In the genomic region with DNA sequence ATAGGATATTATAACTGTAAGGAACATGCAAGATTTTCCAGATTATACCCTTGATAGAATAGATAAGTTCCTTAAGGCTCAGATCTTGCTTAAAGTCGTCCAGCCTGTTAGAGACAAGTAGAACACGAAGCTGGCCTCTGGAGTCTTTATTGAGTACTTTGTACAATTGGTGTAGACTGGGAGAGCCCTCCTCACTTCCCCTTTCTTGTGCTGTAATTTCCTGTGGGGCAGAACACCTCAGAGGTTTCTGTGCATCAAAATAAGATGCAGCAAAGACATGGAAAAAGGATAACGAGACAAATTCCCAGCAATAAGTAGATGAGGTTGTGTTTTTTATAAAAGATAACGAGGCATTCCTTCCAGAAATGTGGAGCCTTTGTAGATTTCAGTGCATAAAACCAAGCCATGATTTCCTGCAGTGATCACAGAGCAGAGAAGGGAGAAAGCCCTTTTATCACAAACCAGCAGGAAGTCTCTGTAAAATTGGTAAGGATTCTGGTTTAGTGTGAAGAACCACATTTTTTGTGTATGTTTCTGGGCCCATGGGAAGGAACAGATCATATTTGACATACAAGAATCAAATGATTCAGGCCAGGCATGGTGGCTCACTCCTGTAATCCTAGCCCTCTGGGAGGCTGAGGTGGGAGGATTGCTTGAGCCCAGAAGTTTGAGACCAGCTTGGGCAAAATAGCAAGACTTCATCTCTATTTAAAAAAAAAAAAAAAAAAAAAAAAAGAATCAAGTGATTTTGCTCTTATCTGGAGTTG, we compare ENCODE assay signal across 12 cellular contexts. TPM values are rescaled to one million over a fixed set of nuclear protein-coding genes. Genes with fewer than 3 reads are reported as not detected.
A peak's percentile ranks its signal among the peaks of the same experiment; 100 is the strongest.
DNase-seq lines count a peak whose midpoint lies in the region; ATAC-seq and TF ChIP-seq lines count a peak whose summit lies in the region.
"Had no signal": no experiment of that assay in that cellular context is flagged by ENCODE, and none has a peak within 500 bp of the region (broad histone marks: within the 10 kb centered on the region; RNA-seq: fewer than 3 reads in every experiment).

No MANE protein-coding gene starts in this region.

- H3K9me3 Mint-ChIP-seq in activated CD4-positive, alpha-beta memory T cell treated with anti-CD3 and anti-CD28 coated beads for 36 hours: no peaks in the 10 kb centered on the region
- H3K9me3 Mint-ChIP-seq: WTC11 had no signal

- peak overlapping the region; percentile 52 for H3K4me2 ChIP-seq in hepatocyte

- peaks cover 16% of the 10 kb centered on the region for H3K79me2 ChIP-seq in hepatocyte

- ATAC-seq in GM19397 (IDR thresholded peaks at IDR 0.05; ENCODE audit: unreplicated experiment): peak; percentile 57
- no peak for ATAC-seq in right lobe of liver
- ATAC-seq in HG03354 (IDR thresholded peaks at IDR 0.05; ENCODE audit: poor library complexity, severe bottlenecking, unreplicated experiment): no peak
- no peak for ATAC-seq in HG03442 (IDR thresholded peaks at IDR 0.05; ENCODE audit: unreplicated experiment)
- ATAC-seq: WTC11 had no signal

- WGBS in hepatocyte (ENCODE audit: low lambda C conversion rate, missing lambda C conversion rate): 58% methylated on average over 4 of the region's 4 CpGs
- WGBS in right lobe of liver (ENCODE audit: insufficient coverage, low coverage, low lambda C conversion rate, missing lambda C conversion rate): 46% methylated on average over 4 of the region's 4 CpGs

- no peaks in the 10 kb centered on the region for H3K36me3 Mint-ChIP-seq in activated CD4-positive, alpha-beta memory T cell treated with anti-CD3 and anti-CD28 coated beads for 36 hours
- H3K36me3 Mint-ChIP-seq: WTC11 had no signal

- no peak overlapping the region for H2AFZ ChIP-seq in hepatocyte

- intact Hi-C loops in right lobe of liver (cut with DNase I): no loop called here
- intact Hi-C loops in activated CD4-positive, alpha-beta memory T cell treated with anti-CD3 and anti-CD28 coated beads for 36 hours (cut with micrococcal nuclease): no loop called here

- H3K27me3 Mint-ChIP-seq in activated CD4-positive, alpha-beta memory T cell treated with anti-CD3 and anti-CD28 coated beads for 36 hours: peaks cover 4% of the 10 kb centered on the region

- CTCF ChIA-PET in activated CD4-positive, alpha-beta memory T cell treated with anti-CD3 and anti-CD28 coated beads for 36 hours (lab: Charles Lee): interaction anchor here (1.7 to 1.9 kb wide), 2 partner anchors 121 to 303 kb away, joined by 6 to 9 read pairs; no protein-coding TSS in a partner anchor

- POLR2A ChIA-PET in activated CD4-positive, alpha-beta memory T cell treated with anti-CD3 and anti-CD28 coated beads for 36 hours (lab: Charles Lee): no interaction called here

- H3K9me2 ChIP-seq in hepatocyte (replicated peaks; ENCODE audit: insufficient read depth): no peaks in the 10 kb centered on the region

- peaks cover 17% of the 10 kb centered on the region for H3K4me1 Mint-ChIP-seq in activated CD4-positive, alpha-beta memory T cell treated with anti-CD3 and anti-CD28 coated beads for 36 hours (ENCODE audit: low read depth)

- peak; percentile 24 for DNase-seq in CD1c-positive myeloid dendritic cell (ENCODE audit: extremely low spot score)
- DNase-seq in NOMO-1 treated with dmso at 0.1 percent for 144 hours (lab: John Stamatoyannopoulos, UW; ENCODE audit: unreplicated experiment): peak; percentile 69
- no peak for DNase-seq in hepatocyte (ENCODE audit: low spot score)
- DNase-seq in right lobe of liver: no peak
- DNase-seq in activated CD4-positive, alpha-beta memory T cell treated with anti-CD3 and anti-CD28 coated beads for 36 hours: no peak
- DNase-seq: COR-L47, hypothalamus, NCI-H1092 had no signal

- H3K36me3 ChIP-seq in hepatocyte (replicated peaks; ENCODE audit: insufficient read depth, low read depth): no peaks in the 10 kb centered on the region
- no peaks in the 10 kb centered on the region for H3K36me3 ChIP-seq in right lobe of liver

- H3K9me3 ChIP-seq in hepatocyte (ENCODE audit: low read depth) (no peaks in the 10 kb centered on the region), right lobe of liver (no peaks in the 10 kb centered on the region)

- H3K27ac Mint-ChIP-seq in activated CD4-positive, alpha-beta memory T cell treated with anti-CD3 and anti-CD28 coated beads for 36 hours: no peak overlapping the region
- H3K27ac Mint-ChIP-seq: WTC11 had no signal

- H3K4me3 ChIP-seq in hepatocyte (no peak overlapping the region), right lobe of liver (no peak overlapping the region)

- no peak for TF ChIP-seq POLR2A in right lobe of liver (IDR thresholded peaks at IDR 0.05)

- no peak for TF ChIP-seq CTCF in hepatocyte (IDR thresholded peaks at IDR 0.05; ENCODE audit: poor library complexity)
- TF ChIP-seq CTCF in right lobe of liver (IDR thresholded peaks at IDR 0.05): no peak

- peak overlapping the region; percentile 96 for H3K27ac ChIP-seq in hepatocyte
- H3K27ac ChIP-seq in right lobe of liver: no peak overlapping the region

- H4K20me1 ChIP-seq in hepatocyte (ENCODE audit: insufficient read depth, poor library complexity, severe bottlenecking): peaks cover 4% of the 10 kb centered on the region

- H3K27me3 ChIP-seq in hepatocyte (no peaks in the 10 kb centered on the region), right lobe of liver (no peaks in the 10 kb centered on the region)

- H3K4me3 Mint-ChIP-seq in activated CD4-positive, alpha-beta memory T cell treated with anti-CD3 and anti-CD28 coated beads for 36 hours: no peak overlapping the region
- H3K4me3 Mint-ChIP-seq: WTC11 had no signal

- peaks cover 18% of the 10 kb centered on the region for H3K4me1 ChIP-seq in hepatocyte (ENCODE audit: insufficient read depth)
- H3K4me1 ChIP-seq in right lobe of liver: no peaks in the 10 kb centered on the region

RNA-seq across cellular contexts. Expression of gene GPRC5A, which starts 18.0 kb away (rescaled TPM):
- total RNA-seq in hepatocyte (49.8 and 60.2 TPM in 2 replicates), right lobe of liver (under 1 TPM; 0.35 to 0.80 (median 0.44) TPM)
- 80.4 and 97.0 TPM in 2 replicates for polyA plus RNA-seq in hepatocyte
- under 1 TPM; 0.07 to 0.10 TPM for total RNA-seq in activated CD4-positive, alpha-beta memory T cell treated with anti-CD3 and anti-CD28 coated beads for 36 hours

RNA-seq across cellular contexts. Expression of gene GPRC5D, which starts 42.6 kb away (rescaled TPM):
- total RNA-seq in hepatocyte (not detected in 2 replicates), right lobe of liver (not detected)
- polyA plus RNA-seq in hepatocyte: not detected in 2 replicates
- under 1 TPM in 1 of 2 experiments, not detected in 1; 0.46 TPM for total RNA-seq in activated CD4-positive, alpha-beta memory T cell treated with anti-CD3 and anti-CD28 coated beads for 36 hours

Comparison
In these comparisons a context has a peak if more than half of its experiments do, and no peak if none do; other contexts are left out.
1. DNase-seq: peak in CD1c-positive myeloid dendritic cell (single experiment) and NOMO-1 treated with dmso at 0.1 percent for 144 hours (single experiment); none in hepatocyte (single experiment), right lobe of liver (0 of 3) and activated CD4-positive, alpha-beta memory T cell treated with anti-CD3 and anti-CD28 coated beads for 36 hours (single experiment).
2. RNA of gene GPRC5A, which starts 18.0 kb away (total RNA-seq): 49.8 to 60.2 TPM in hepatocyte; 0.35 to 0.80 TPM in right lobe of liver and 0.07 to 0.10 TPM in activated CD4-positive, alpha-beta memory T cell treated with anti-CD3 and anti-CD28 coated beads for 36 hours; every median in the first group is over 10 times any median in the second.